ENCODE assay signal across 15 cellular contexts in the genomic region with DNA sequence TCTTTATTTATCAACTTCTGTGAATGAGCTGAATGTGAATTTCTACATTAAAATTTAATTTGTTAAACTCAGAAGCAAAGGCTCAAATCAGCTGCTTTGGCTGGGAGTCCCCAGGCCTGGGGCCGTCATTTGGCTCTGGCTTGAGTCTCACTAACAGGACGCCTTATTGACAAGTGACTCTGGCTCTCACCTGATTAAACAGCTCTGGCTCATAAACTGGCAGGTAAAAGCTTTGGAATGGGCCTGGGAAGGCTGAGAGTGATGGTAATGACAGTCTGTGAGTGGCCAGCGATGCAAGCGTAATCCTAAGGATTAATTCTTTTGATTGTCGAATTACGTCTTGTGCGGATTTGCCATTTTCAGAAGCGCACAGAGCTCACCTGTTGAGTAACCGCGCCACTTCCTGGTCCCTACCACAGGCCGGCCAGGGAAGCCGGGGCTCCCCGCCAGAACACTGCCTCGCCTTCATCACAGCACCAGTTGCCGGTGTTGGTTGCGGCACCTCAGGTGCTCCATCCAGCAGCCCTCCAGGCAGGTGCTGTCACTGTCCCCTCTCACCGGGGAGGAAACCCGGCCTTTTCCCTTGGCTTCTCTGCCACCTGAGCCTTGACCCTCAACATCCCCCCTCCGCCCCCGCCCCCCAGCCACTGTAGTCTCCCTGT.
"Had no signal": no experiment of that assay in that cellular context is flagged by ENCODE, and none has a peak within 500 bp of the region (broad histone marks: within the 10 kb centered on the region; RNA-seq: fewer than 3 reads in every experiment).

No MANE protein-coding gene starts in this region.

- ATAC-seq: effector memory CD8-positive, alpha-beta T cell; heart left ventricle had no signal

- H3K27ac Mint-ChIP-seq: dendritic cell treated with granulocyte-macrophage colony-stimulating factor and Interleukin-4, amounts not matched to agents 40 ng/mL and 50 ng/mL, for 4 days; nephron; type B pancreatic cell had no signal

- H3K4me3 ChIP-seq: heart left ventricle, right atrium auricular region, sigmoid colon, skin epidermis had no signal

- H3K36me3 Mint-ChIP-seq: type B pancreatic cell had no signal

- H3K9me3 Mint-ChIP-seq: dendritic cell treated with granulocyte-macrophage colony-stimulating factor and Interleukin-4, amounts not matched to agents 40 ng/mL and 50 ng/mL, for 4 days; effector memory CD8-positive, alpha-beta T cell; nephron; type B pancreatic cell had no signal

- DNase-seq: effector memory CD8-positive, alpha-beta T cell; foreskin melanocyte; heart left ventricle; hippocampal formation; kidney glomerular epithelial cell; mesendoderm; naive B cell; posterior cingulate gyrus; sigmoid colon; stimulated activated naive CD4-positive, alpha-beta T cell treated with Interleukin-2 at 50 U/mL for 16 hours had no signal

- H3K4me3 Mint-ChIP-seq: dendritic cell treated with granulocyte-macrophage colony-stimulating factor and Interleukin-4, amounts not matched to agents 40 ng/mL and 50 ng/mL, for 4 days; effector memory CD8-positive, alpha-beta T cell; naive B cell; nephron; type B pancreatic cell had no signal
